ENCODE assay signal across 8 cellular contexts in genomic region chr21:6368824-6369223, GRCh38.
A peak's percentile ranks its signal among the peaks of the same experiment; 100 is the strongest.
DNase-seq lines count a peak whose midpoint lies in the region; ATAC-seq and TF ChIP-seq lines count a peak whose summit lies in the region.
"Not testable (repeated sequence)": the region's sequence is repeated elsewhere in the genome, so short reads cannot be mapped to it uniquely, and the experiment has no call there.

No MANE protein-coding gene starts in this region.

- not testable (repeated sequence) for H3K36me3 Mint-ChIP-seq in activated CD4-positive, alpha-beta memory T cell treated with anti-CD3 and anti-CD28 coated beads, Interleukin-2, amount 10 ng/mL, durations not matched to agents 7 days and 5 days (ENCODE audit: low read depth); chondrocyte (ENCODE audit: low read depth); progenitor cell of endocrine pancreas (ENCODE audit: insufficient read depth)

- not testable (repeated sequence) for H4K20me1 ChIP-seq in DOHH2 (ENCODE audit: control insufficient read depth, insufficient read depth, low read depth, low read length); Karpas-422 (ENCODE audit: insufficient read depth, low read depth, low read length)

- not testable (repeated sequence) for H3K9me3 Mint-ChIP-seq in activated CD4-positive, alpha-beta memory T cell treated with anti-CD3 and anti-CD28 coated beads, Interleukin-2, amount 10 ng/mL, durations not matched to agents 7 days and 5 days; chondrocyte (ENCODE audit: low read depth); progenitor cell of endocrine pancreas (ENCODE audit: low read depth)

- not testable (repeated sequence) for H3K36me3 ChIP-seq in DOHH2 (ENCODE audit: control insufficient read depth, low read length); Karpas-422 (ENCODE audit: insufficient read depth, low read length); upper lobe of right lung

- H3K27me3 ChIP-seq in DOHH2 (ENCODE audit: control insufficient read depth, low read length); Karpas-422 (ENCODE audit: low read length); upper lobe of right lung: not testable (repeated sequence)

- intact Hi-C loops in Right ventricle myocardium inferior (cut with DNase I); lower leg skin (cut with DNase I; ENCODE audit: low total_unique reads); upper lobe of right lung (cut with DNase I): not testable (repeated sequence)

- H3K9me3 ChIP-seq in DOHH2 (ENCODE audit: control insufficient read depth, insufficient read depth, low read length); Karpas-422 (ENCODE audit: low read length); upper lobe of right lung: not testable (repeated sequence)

- DNase-seq in Karpas-422; chondrocyte (ENCODE audit: low spot score); upper lobe of right lung: not testable (repeated sequence)
- DNase-seq in activated CD4-positive, alpha-beta memory T cell treated with anti-CD3 and anti-CD28 coated beads, Interleukin-2, amount 10 ng/mL, durations not matched to agents 7 days and 5 days = peak; percentile 16
- DNase-seq in Right ventricle myocardium inferior (ENCODE audit: missing footprints) (peak; percentile 20), lower leg skin (ENCODE audit: low spot score in 2 of 2) (peak; percentile 25 to 37), progenitor cell of endocrine pancreas (ENCODE audit: low spot score, unreplicated experiment) (peak; percentile 25)

- not testable (repeated sequence) for H3K27me3 Mint-ChIP-seq in activated CD4-positive, alpha-beta memory T cell treated with anti-CD3 and anti-CD28 coated beads, Interleukin-2, amount 10 ng/mL, durations not matched to agents 7 days and 5 days; chondrocyte (ENCODE audit: low read depth); progenitor cell of endocrine pancreas

- peak overlapping the region; percentile 30; the same call in 1 of the 2 replicates for H3K4me2 ChIP-seq in DOHH2 (ENCODE audit: low read length)
- peak overlapping the region; percentile 42 for H3K4me2 ChIP-seq in Karpas-422 (ENCODE audit: low read depth, low read length, poor library complexity, severe bottlenecking)

- POLR2A ChIA-PET in activated CD4-positive, alpha-beta memory T cell treated with anti-CD3 and anti-CD28 coated beads, Interleukin-2, amount 10 ng/mL, durations not matched to agents 7 days and 5 days (lab: Charles Lee) = not testable (repeated sequence)

- H2AFZ ChIP-seq in Karpas-422 (ENCODE audit: low read length) = not testable (repeated sequence)

- WGBS in lower leg skin, 2 donors = 21 to 22% methylated on average over 4 to 7 of the region's 7 CpGs

- not testable (repeated sequence) for H3K9me2 ChIP-seq in DOHH2 (replicated peaks; ENCODE audit: control insufficient read depth, low read length); Karpas-422 (replicated peaks; ENCODE audit: insufficient read depth, low read length)

- H3K4me1 Mint-ChIP-seq in activated CD4-positive, alpha-beta memory T cell treated with anti-CD3 and anti-CD28 coated beads, Interleukin-2, amount 10 ng/mL, durations not matched to agents 7 days and 5 days; chondrocyte (ENCODE audit: low read depth); progenitor cell of endocrine pancreas (ENCODE audit: low read depth): not testable (repeated sequence)

- H3K27ac ChIP-seq in DOHH2 (ENCODE audit: low read depth, low read length); Karpas-422 (ENCODE audit: low read length): not testable (repeated sequence)
- peak overlapping the region; percentile 61 for H3K27ac ChIP-seq in upper lobe of right lung

- not testable (repeated sequence) for H3K27ac Mint-ChIP-seq in activated CD4-positive, alpha-beta memory T cell treated with anti-CD3 and anti-CD28 coated beads, Interleukin-2, amount 10 ng/mL, durations not matched to agents 7 days and 5 days; progenitor cell of endocrine pancreas
- H3K27ac Mint-ChIP-seq in chondrocyte (ENCODE audit: unreplicated experiment) = peak overlapping the region; percentile 54

- CTCF ChIA-PET in activated CD4-positive, alpha-beta memory T cell treated with anti-CD3 and anti-CD28 coated beads, Interleukin-2, amount 10 ng/mL, durations not matched to agents 7 days and 5 days (lab: Charles Lee) = not testable (repeated sequence)

- TF ChIP-seq POLR2A in lower leg skin (IDR thresholded peaks at IDR 0.05) = not testable (repeated sequence)

- H3K4me3 ChIP-seq in DOHH2 (ENCODE audit: low read length) = peak overlapping the region; percentile 34
- peak overlapping the region; percentile 38; the same call in 1 of the 2 replicates for H3K4me3 ChIP-seq in Karpas-422 (ENCODE audit: low read length)
- H3K4me3 ChIP-seq in lower leg skin (ENCODE audit: low read depth, poor library complexity, severe bottlenecking) = not testable (repeated sequence)
- peak overlapping the region; percentile 29 for H3K4me3 ChIP-seq in upper lobe of right lung

- not testable (repeated sequence) for H3F3A ChIP-seq in DOHH2 (ENCODE audit: control insufficient read depth, insufficient read depth)

- not testable (repeated sequence) for H3K4me3 Mint-ChIP-seq in activated CD4-positive, alpha-beta memory T cell treated with anti-CD3 and anti-CD28 coated beads, Interleukin-2, amount 10 ng/mL, durations not matched to agents 7 days and 5 days; progenitor cell of endocrine pancreas (ENCODE audit: low read depth)
- peak overlapping the region; percentile 28 for H3K4me3 Mint-ChIP-seq in chondrocyte (ENCODE audit: unreplicated experiment)

- H3K4me1 ChIP-seq in DOHH2 (ENCODE audit: control insufficient read depth, low read length); Karpas-422 (ENCODE audit: low read length); upper lobe of right lung: not testable (repeated sequence)

- ATAC-seq in Right ventricle myocardium inferior, upper lobe of right lung: not testable (repeated sequence)

- H3K79me2 ChIP-seq in DOHH2 (ENCODE audit: control insufficient read depth, low read length); Karpas-422 (ENCODE audit: low read length): not testable (repeated sequence)

- 0 out of 2 replicates have a peak overlapping the region, but pooled peaks have one; percentile 17 for H3K9ac ChIP-seq in Karpas-422 (ENCODE audit: low read length)

- TF ChIP-seq CTCF in DOHH2 (IDR thresholded peaks at IDR 0.05; ENCODE audit: low read depth, low read length, poor library complexity, severe bottlenecking); chondrocyte (IDR thresholded peaks at IDR 0.05); lower leg skin (IDR thresholded peaks at IDR 0.05); progenitor cell of endocrine pancreas (IDR thresholded peaks at IDR 0.05; ENCODE audit: unreplicated experiment); upper lobe of right lung (IDR thresholded peaks at IDR 0.05): not testable (repeated sequence)
